In the genomic region with DNA sequence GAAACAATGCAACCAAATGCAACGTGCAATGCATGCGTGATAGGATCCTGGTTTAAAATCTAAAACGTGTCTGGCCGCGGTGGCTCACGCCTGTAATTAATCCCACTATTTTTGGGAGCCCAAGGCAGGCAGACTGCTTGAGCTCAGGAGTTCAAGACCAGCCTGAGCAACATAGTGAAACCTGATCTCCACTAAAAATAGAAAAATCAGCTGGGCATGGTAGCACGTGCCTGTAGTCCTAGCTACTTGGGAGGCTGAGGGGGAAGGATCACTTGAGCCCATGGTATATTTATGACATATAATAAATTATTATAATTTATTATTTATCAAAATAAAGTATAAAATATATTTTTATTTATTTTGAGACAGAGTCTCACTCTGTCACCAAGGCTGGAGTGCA, we compare ENCODE assay signal across 27 cellular contexts.
DNase-seq lines count a peak whose midpoint lies in the region; ATAC-seq, FAIRE-seq and TF ChIP-seq lines count a peak whose summit lies in the region.
"Had no signal": no experiment of that assay in that cellular context is flagged by ENCODE, and none has a peak within 500 bp of the region (broad histone marks: within the 10 kb centered on the region; RNA-seq: fewer than 3 reads in every experiment).

No MANE protein-coding gene starts in this region.

- DNase-seq in A549 (ENCODE audit: low read depth in 1 of 2, low spot score in 1 of 2) = no peak
- DNase-seq in OCI-LY7 (ENCODE audit: low spot score) = peak; percentile 39
- no peak for DNase-seq in K562 (ENCODE audit: extremely low read depth in 1 of 4, low spot score in 3 of 4)
- DNase-seq in NCI-H524 (lab: John Stamatoyannopoulos, UW) = no peak
- no peak for DNase-seq in epidermal melanocyte (ENCODE audit: insufficient read length, low spot score)
- no peak for DNase-seq in NCI-H774 (lab: John Stamatoyannopoulos, UW)
- DNase-seq: 8988T; AML-193; CD4-positive, alpha-beta memory T cell; CD8-positive, alpha-beta memory T cell; COR-L47; DMS 273 treated with DMSO at 0.1 percent for 48 hours; DMS153; DMS53; DMS79; DND-41; EL; GDM1 had no signal

- H3K36me3 ChIP-seq in HEK293 (ENCODE audit: control insufficient read depth in 2 of 2, insufficient read depth in 1 of 2, low read length in 2 of 2) = no peaks in the 10 kb centered on the region
- H3K36me3 ChIP-seq in OCI-LY7 (ENCODE audit: insufficient read depth, low read length) = no peaks in the 10 kb centered on the region
- H3K36me3 ChIP-seq in K562 (ENCODE audit: control insufficient read depth, insufficient read depth, low read length) = no peaks in the 10 kb centered on the region
- H3K36me3 ChIP-seq: BLaER1 treated with 17β-estradiol and CSF1 and Interleukin-3, amounts not matched to agents 10 nM and 100 nM had no signal

- H4K20me1 ChIP-seq in OCI-LY7 (ENCODE audit: insufficient read depth, low read length) (no peaks in the 10 kb centered on the region), K562 (replicated peaks; ENCODE audit: control insufficient read depth, insufficient read depth, low read length) (no peaks in the 10 kb centered on the region; the same call in 1 of the 2 replicates)
- H4K20me1 ChIP-seq: BLaER1 treated with 17β-estradiol and CSF1 and Interleukin-3, amounts not matched to agents 10 nM and 100 nM had no signal

- H3K4me3 ChIP-seq in A549 (no peak overlapping the region), HEK293 (ENCODE audit: low read depth, low read length) (no peak overlapping the region), OCI-LY7 (ENCODE audit: low read depth, low read length, poor library complexity, severe bottlenecking) (no peak overlapping the region), K562 (no peak overlapping the region)
- H3K4me3 ChIP-seq: BLaER1 treated with 17β-estradiol and CSF1 and Interleukin-3, amounts not matched to agents 10 nM and 100 nM; GM12878 had no signal

- POLR2A ChIA-PET in A549 (lab: Yijun Ruan, JAX) (no interaction called here), HEK293 (lab: Yijun Ruan, JAX) (no interaction called here), OCI-LY7 (lab: Charles Lee) (interaction anchor here (0.9 kb wide), 1 partner anchor 8 kb away, joined by 3 read pairs; no protein-coding TSS in a partner anchor), K562 (lab: Yijun Ruan, JAX) (interaction anchor here (1.1 kb wide), 1 partner anchor 9 kb away, joined by 3 read pairs; no protein-coding TSS in a partner anchor)

- TF ChIP-seq POLR2A in A549 (IDR thresholded peaks at IDR 0.05; ENCODE audit: low read length) (no peak), K562 (conservative IDR thresholded peaks at IDR 0.05) (no peak)

- H3K79me2 ChIP-seq in OCI-LY7 (ENCODE audit: insufficient read depth, low read depth, low read length) = no peaks in the 10 kb centered on the region
- H3K79me2 ChIP-seq in K562 (ENCODE audit: control insufficient read depth, insufficient read depth, low read length) = no peaks in the 10 kb centered on the region

- FAIRE-seq in A549 (lab: Jason Lieb, UNC) (no peak), K562 (lab: Jason Lieb, UNC) (peak; percentile 32)
- FAIRE-seq: A204.1, GM12878, GM12892, GM18507, GM19239 had no signal

- no peaks in the 10 kb centered on the region for H3K9me1 ChIP-seq in K562 (ENCODE audit: control insufficient read depth, insufficient read depth, low read length)

- no peak for TF ChIP-seq CTCF in A549 (IDR thresholded peaks at IDR 0.05)
- TF ChIP-seq CTCF in HEK293 (tag by site-specific recombination; IDR thresholded peaks at IDR 0.05) = no peak
- no peak for TF ChIP-seq CTCF in OCI-LY7 (conservative IDR thresholded peaks at IDR 0.05; ENCODE audit: low read length)
- no peak for TF ChIP-seq CTCF in K562 (IDR thresholded peaks at IDR 0.05 in 2 of 3, conservative IDR thresholded peaks at IDR 0.05 in 1 of 3; ENCODE audit: insufficient read depth in 2 of 3, low read depth in 1 of 3, low read length in 3 of 3)

- intact Hi-C loops in OCI-LY7 (cut with micrococcal nuclease; ENCODE audit: unreplicated experiment) (no loop called here), K562 (cut with micrococcal nuclease) (no loop called here)

- H3K4me1 ChIP-seq in A549 = peaks cover 12% of the 10 kb centered on the region; the same call in 1 of the 3 replicates
- no peaks in the 10 kb centered on the region for H3K4me1 ChIP-seq in HEK293 (ENCODE audit: control insufficient read depth, insufficient read depth, low read length)
- H3K4me1 ChIP-seq in OCI-LY7 (ENCODE audit: insufficient read depth, low read length, poor library complexity, severe bottlenecking) = peaks cover 28% of the 10 kb centered on the region
- H3K4me1 ChIP-seq in K562 (replicated peaks in 1 of 2; ENCODE audit: control insufficient read depth in 2 of 2, insufficient read depth in 2 of 2, low read length in 2 of 2) = no peaks in the 10 kb centered on the region

- CTCF ChIA-PET in A549 (lab: Yijun Ruan, JAX) (interaction anchor here (1.0 to 1.6 kb wide), 2 partner anchors 140 to 468 kb away, joined by 3 read pairs; a partner anchor contains a TSS), HEK293 (lab: Yijun Ruan, JAX) (no interaction called here), OCI-LY7 (lab: Charles Lee; ENCODE audit: unreplicated experiment) (no interaction called here), K562 (lab: Yijun Ruan, JAX; ENCODE audit: low intra/inter-chr PET ratio) (no interaction called here)

- TF ChIP-seq EP300 in A549 (IDR thresholded peaks at IDR 0.05) = no peak
- TF ChIP-seq EP300 in K562 (IDR thresholded peaks at IDR 0.05; ENCODE audit: low read length) = no peak

- no peak overlapping the region for H3K4me2 ChIP-seq in A549
- H3K4me2 ChIP-seq in OCI-LY7 (ENCODE audit: low read length) = peak overlapping the region; percentile 33
- H3K4me2 ChIP-seq in K562 (ENCODE audit: insufficient read depth, low read length) = no peak overlapping the region
- H3K4me2 ChIP-seq: BLaER1 treated with 17β-estradiol and CSF1 and Interleukin-3, amounts not matched to agents 10 nM and 100 nM had no signal

- 90% methylated on average over 7 of the region's 7 CpGs for WGBS in A549 (ENCODE audit: missing lambda C conversion rate)
- WGBS in K562 (ENCODE audit: insufficient coverage, low coverage, missing lambda C conversion rate) = 18% methylated on average over 7 of the region's 7 CpGs

- H3K9me2 ChIP-seq in OCI-LY7 (ENCODE audit: insufficient read depth, low read length) = no peaks in the 10 kb centered on the region

- in situ Hi-C loops in K562 (cut with MboI) = no loop called here

- H3K27ac ChIP-seq in A549 (peak overlapping the region; percentile 4 to 32; a peak in 2 of 6 replicates), HEK293 (ENCODE audit: extremely low read depth, low read depth, low read length) (no peak overlapping the region), OCI-LY7 (ENCODE audit: low read depth, low read length, poor library complexity, severe bottlenecking) (no peak overlapping the region), K562 (ENCODE audit: extremely low read depth, low read depth, low read length) (no peak overlapping the region)
- H3K27ac ChIP-seq: BLaER1 treated with 17β-estradiol and CSF1 and Interleukin-3, amounts not matched to agents 10 nM and 100 nM; C4-2B had no signal

- H3K9ac ChIP-seq in K562 (ENCODE audit: insufficient read depth in 1 of 2, low read depth in 2 of 2, low read length in 2 of 2) = no peak overlapping the region
- H3K9ac ChIP-seq: BLaER1 treated with 17β-estradiol and CSF1 and Interleukin-3, amounts not matched to agents 10 nM and 100 nM had no signal

- H2AFZ ChIP-seq in OCI-LY7 (ENCODE audit: low read length) (0 out of 2 replicates have a peak overlapping the region, but pooled peaks have one; percentile 42), K562 (ENCODE audit: low read depth, low read length) (no peak overlapping the region)

- BruUV-seq in OCI-LY7 (replicated peaks; lab: Mats Ljungman, UMichigan) (no TSS peak), K562 (replicated peaks; lab: Mats Ljungman, UMichigan) (no TSS peak)

- H3K9me3 ChIP-seq in A549 (peaks cover 14% of the 10 kb centered on the region; the same call in 2 of the 3 replicates), HEK293 (ENCODE audit: control insufficient read depth, insufficient read depth, low read depth, low read length) (no peaks in the 10 kb centered on the region), OCI-LY7 (ENCODE audit: low read length) (no peaks in the 10 kb centered on the region; the same call in 1 of the 2 replicates), K562 (replicated peaks; ENCODE audit: control insufficient read depth, insufficient read depth, low read depth, low read length) (no peaks in the 10 kb centered on the region)

- peaks cover 2 to 31% of the 10 kb centered on the region in 2 experiments; a peak in 4 of 5 replicates for H3K27me3 ChIP-seq in K562 (ENCODE audit: control insufficient read depth in 2 of 2, insufficient read depth in 2 of 2, low read length in 2 of 2)
- H3K27me3 ChIP-seq: BLaER1 treated with 17β-estradiol and CSF1 and Interleukin-3, amounts not matched to agents 10 nM and 100 nM had no signal

- TF ChIP-seq RAD21 in A549 (conservative IDR thresholded peaks at IDR 0.05 in 1 of 2, IDR thresholded peaks at IDR 0.05 in 1 of 2) (no peak), K562 (CRISPR knock-in tag; conservative IDR thresholded peaks at IDR 0.05 in 1 of 2, IDR thresholded peaks at IDR 0.05 in 1 of 2) (no peak)

- ATAC-seq in A549 (no peak), K562 (no peak), GM18867 (IDR thresholded peaks at IDR 0.05; ENCODE audit: unreplicated experiment) (no peak)
- ATAC-seq: GM12878 had no signal

TF ChIP-seq in A549, 52 proteins besides CTCF, POLR2A, EP300 and RAD21:
- TF ChIP-seq CEBPB (IDR thresholded peaks at IDR 0.05) (no peak), TFCP2L1 (CRISPR knock-in tag; IDR thresholded peaks at IDR 0.05) (no peak), FOSB (CRISPR knock-in tag; IDR thresholded peaks at IDR 0.05) (no peak), MAFK (IDR thresholded peaks at IDR 0.05; ENCODE audit: partially characterized antibody) (no peak)

TF ChIP-seq in K562, 482 proteins besides CTCF, POLR2A, EP300 and RAD21:
- no peak for TF ChIP-seq TFAM (CRISPR knock-in tag; conservative IDR thresholded peaks at IDR 0.05)
- 0 out of 2 replicates have a peak, but pooled peaks have one; percentile 26 for TF ChIP-seq MEF2A (IDR thresholded peaks at IDR 0.05; ENCODE audit: control insufficient read depth, low read depth, low read length)
- TF ChIP-seq BHLHE40 (IDR thresholded peaks at IDR 0.05; ENCODE audit: low read length) = peak; percentile 55; the same call in 1 of the 2 replicates

Comparison
In these comparisons a context has a peak if more than half of its experiments do, and no peak if none do; other contexts are left out.
1. H3K27ac ChIP-seq: peak in A549 (2 of 2); none in HEK293 (single experiment), OCI-LY7 (single experiment) and K562 (single experiment).
2. POLR2A ChIA-PET loops: an anchor here in OCI-LY7 (0.9 kb wide) and K562 (1.1 kb wide); none called in A549 and HEK293.